In genomic region chr9:34458967-34459355, GRCh38 we compare ENCODE assay signal across 1 cellular context.
TF ChIP-seq lines count a peak whose summit lies in the region.

No MANE protein-coding gene starts in this region.

TF ChIP-seq in IMR-90, 13 proteins besides CTCF, POLR2A, EP300 and RAD21:
- TF ChIP-seq MAZ (IDR thresholded peaks at IDR 0.05; ENCODE audit: borderline replicate concordance, low read depth, low read length) (no peak), RCOR1 (IDR thresholded peaks at IDR 0.05; ENCODE audit: insufficient replicate concordance, low read length) (no peak), CHD1 (IDR thresholded peaks at IDR 0.05; ENCODE audit: low read depth, low read length) (no peak), BHLHE40 (IDR thresholded peaks at IDR 0.05; ENCODE audit: low read depth, low read length) (no peak), NFE2L2 (IDR thresholded peaks at IDR 0.05; ENCODE audit: low read depth, low read length) (no peak), CEBPB (IDR thresholded peaks at IDR 0.05; ENCODE audit: low read depth, low read length) (no peak), USF2 (IDR thresholded peaks at IDR 0.05; ENCODE audit: low read depth, low read length) (no peak), MAFK (IDR thresholded peaks at IDR 0.05; ENCODE audit: low read depth, low read length) (no peak)
TF ChIP-seq in IMR-90: peak in this region for 0.
